Comparison of ENCODE assay signal across 8 cellular contexts in the genomic region with DNA sequence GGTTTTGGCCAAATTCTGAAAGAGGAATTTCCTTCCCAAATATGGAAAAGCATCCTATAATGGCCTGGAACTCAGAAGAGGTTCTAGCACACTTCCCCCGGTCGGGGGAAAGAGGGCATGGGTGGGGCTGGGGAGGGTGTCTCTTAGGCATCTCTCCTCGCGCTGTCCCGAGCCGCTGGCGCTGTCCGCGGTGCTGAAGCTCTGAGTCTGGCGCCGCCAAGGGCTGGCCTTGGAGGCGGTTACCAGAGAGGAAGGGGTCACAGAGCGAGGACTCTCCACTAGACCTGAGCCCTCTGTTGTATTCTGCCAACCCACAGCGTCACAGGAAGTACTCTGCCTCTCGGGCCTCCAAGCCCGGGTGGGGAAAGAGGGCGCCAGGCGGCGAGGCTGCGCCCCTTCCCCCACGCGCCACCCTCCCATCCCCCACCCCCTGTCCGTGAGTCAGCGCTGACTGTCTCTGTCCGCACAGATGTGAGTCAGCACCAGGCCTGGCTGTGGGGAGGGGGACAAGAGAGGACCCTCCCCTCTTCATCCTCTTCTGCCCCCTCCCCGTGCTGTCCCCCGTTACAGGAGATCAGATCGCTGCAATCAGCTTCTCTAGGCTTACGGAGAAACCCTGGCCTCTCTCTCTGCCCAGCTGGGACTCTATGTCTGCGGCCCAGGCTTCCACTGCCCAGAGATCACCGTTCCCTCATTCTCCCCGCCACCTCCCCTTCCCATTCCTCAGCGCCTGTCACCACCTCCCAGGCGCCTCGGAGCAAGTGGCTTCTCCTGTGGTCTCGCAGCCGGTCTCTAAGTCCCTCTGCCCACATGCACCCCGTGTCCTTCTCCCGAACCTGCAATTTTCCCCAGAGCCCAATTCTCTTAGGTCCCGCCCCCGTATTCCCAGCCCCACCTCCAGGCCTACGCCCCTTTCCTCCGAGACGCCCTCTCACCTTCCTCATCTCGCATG. TPM values are rescaled to one million over a fixed set of nuclear protein-coding genes. Genes with fewer than 3 reads are reported as not detected.
DNase-seq lines count a peak whose midpoint lies in the region.

No MANE protein-coding gene starts in this region.

- DNase-seq in NCI-H1436 (lab: John Stamatoyannopoulos, UW) (peak; percentile 34), NCI-H1436 treated with DMSO at 0.1 percent for 48 hours (lab: John Stamatoyannopoulos, UW) (no peak), NCI-H460 (ENCODE audit: extremely low read depth, low read depth) (peak; percentile 75), mesenteric fat pad (ENCODE audit: low spot score) (peak; percentile 91), pons (ENCODE audit: low spot score) (no peak)
- DNase-seq in activated CD4-positive, alpha-beta T cell treated with anti-CD3 and anti-CD28 coated beads, Interleukin-2, amount 50 U/mL, for 48 hours, result peak; percentile 75 to 79
- peak; percentile 62 for DNase-seq in effector CD4-positive, alpha-beta T cell
- peak; percentile 28 for DNase-seq in stimulated activated CD8-positive, alpha-beta memory T cell treated with anti-CD3 and anti-CD28 coated beads, Interleukin-7, amount 100 ng/mL, for 24 hours (ENCODE audit: low read depth)

RNA-seq across cellular contexts. Expression of gene PTPRN, which starts 0.8 kb away (rescaled TPM):
- total RNA-seq in NCI-H460 (2014; rRNA removed; shearing (Covaris generic)), result 11.3 and 22.7 TPM in 2 replicates
- polyA plus RNA-seq in NCI-H460 (2014; cell fraction: nucleus; rRNA removed), result 4.3 and 5.9 TPM in 2 replicates
- not detected for total RNA-seq in mesenteric fat pad

RNA-seq across cellular contexts. Expression of gene RESP18, which starts 24.1 kb away (rescaled TPM):
- total RNA-seq in NCI-H460 (2014; rRNA removed; shearing (Covaris generic)), result not detected in 2 replicates
- polyA plus RNA-seq in NCI-H460 (2014; cell fraction: nucleus; rRNA removed), result not detected in 2 replicates
- total RNA-seq in mesenteric fat pad, result not detected

RNA-seq across cellular contexts. Expression of gene DNAJB2, which starts 29.3 kb away (rescaled TPM):
- 15.2 and 17.4 TPM in 2 replicates for total RNA-seq in NCI-H460 (2014; rRNA removed; shearing (Covaris generic))
- polyA plus RNA-seq in NCI-H460 (2014; cell fraction: nucleus; rRNA removed), result 17.1 and 22.1 TPM in 2 replicates
- total RNA-seq in mesenteric fat pad, result 67.5 TPM

RNA-seq across cellular contexts. Expression of gene TUBA4A, which starts 54.7 kb away (rescaled TPM):
- 32.9 and 39.4 TPM in 2 replicates for total RNA-seq in NCI-H460 (2014; rRNA removed; shearing (Covaris generic))
- 58.2 and 78.0 TPM in 2 replicates for polyA plus RNA-seq in NCI-H460 (2014; cell fraction: nucleus; rRNA removed)
- 21.7 TPM for total RNA-seq in mesenteric fat pad

RNA-seq across cellular contexts. Expression of gene TUBA4B, which starts 55.4 kb away (rescaled TPM):
- total RNA-seq in NCI-H460 (2014; rRNA removed; shearing (Covaris generic)), result not detected in 2 replicates
- not detected in 2 replicates for polyA plus RNA-seq in NCI-H460 (2014; cell fraction: nucleus; rRNA removed)
- not detected for total RNA-seq in mesenteric fat pad

Comparison
In these comparisons a context has a peak if more than half of its experiments do, and no peak if none do; other contexts are left out.
1. DNase-seq: peak in NCI-H1436 (single experiment), NCI-H460 (single experiment), activated CD4-positive, alpha-beta T cell treated with anti-CD3 and anti-CD28 coated beads, Interleukin-2, amount 50 U/mL, for 48 hours (2 of 2), effector CD4-positive, alpha-beta T cell (single experiment), mesenteric fat pad (single experiment) and stimulated activated CD8-positive, alpha-beta memory T cell treated with anti-CD3 and anti-CD28 coated beads, Interleukin-7, amount 100 ng/mL, for 24 hours (single experiment); none in NCI-H1436 treated with DMSO at 0.1 percent for 48 hours (single experiment) and pons (single experiment).
2. RNA of gene PTPRN, which starts 0.8 kb away (total RNA-seq): 11.3 to 22.7 TPM in NCI-H460; not detected in mesenteric fat pad (single experiment); every median in the first group is over 10 times any median in the second.